In the genomic region with DNA sequence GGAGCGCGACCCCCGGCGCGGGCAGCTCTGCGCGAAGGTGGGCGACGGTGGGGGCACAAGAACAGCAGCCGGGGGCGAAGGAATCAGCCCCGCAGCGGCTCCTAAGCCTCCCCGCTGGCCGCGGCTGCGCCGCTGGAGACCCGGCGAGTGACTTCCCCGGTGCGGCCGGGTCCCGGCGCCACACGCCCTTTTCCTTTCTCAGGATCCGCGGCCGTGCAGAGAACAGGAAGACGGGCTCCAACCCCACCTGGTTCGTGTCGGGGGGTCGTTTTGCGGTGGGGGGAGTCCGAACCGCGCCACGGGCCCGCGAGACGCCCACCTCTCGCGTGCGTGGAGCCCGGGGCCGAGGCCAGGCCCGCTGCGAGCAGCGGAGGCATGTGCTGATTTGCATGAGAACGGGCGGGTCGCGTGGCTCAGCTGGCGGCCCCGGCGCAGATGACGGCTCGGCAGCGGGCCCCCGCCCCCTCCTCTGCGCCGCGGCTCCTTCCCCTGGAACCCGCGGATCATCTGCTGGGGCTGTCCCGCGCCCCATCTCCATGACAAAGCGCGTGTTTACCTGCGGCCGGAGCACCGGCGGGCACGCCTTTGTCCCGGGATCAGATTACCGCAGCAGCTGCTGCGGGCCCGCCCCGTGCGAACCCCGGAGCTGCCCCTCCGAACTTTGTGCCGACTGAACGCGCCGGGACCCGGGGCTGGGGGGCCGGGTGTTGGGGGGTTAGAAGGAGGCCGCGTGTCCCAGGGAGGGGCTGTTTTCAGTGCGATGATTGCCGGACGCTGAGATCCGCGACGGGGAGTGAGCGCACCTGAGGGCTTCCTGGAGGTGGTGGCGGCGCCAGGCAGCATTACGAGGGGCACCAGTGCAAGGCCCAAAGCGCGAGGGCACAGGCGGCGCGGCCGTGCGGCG, we compare ENCODE assay signal across 1 cellular context.
A peak's percentile ranks its signal among the peaks of the same experiment; 100 is the strongest.
TF ChIP-seq lines count a peak whose summit lies in the region.

No MANE protein-coding gene starts in this region.

TF ChIP-seq in HepG2, 621 proteins besides CTCF, POLR2A, EP300 and RAD21 (continued from another document and continues in another):
- TF ChIP-seq, protein P1, sequence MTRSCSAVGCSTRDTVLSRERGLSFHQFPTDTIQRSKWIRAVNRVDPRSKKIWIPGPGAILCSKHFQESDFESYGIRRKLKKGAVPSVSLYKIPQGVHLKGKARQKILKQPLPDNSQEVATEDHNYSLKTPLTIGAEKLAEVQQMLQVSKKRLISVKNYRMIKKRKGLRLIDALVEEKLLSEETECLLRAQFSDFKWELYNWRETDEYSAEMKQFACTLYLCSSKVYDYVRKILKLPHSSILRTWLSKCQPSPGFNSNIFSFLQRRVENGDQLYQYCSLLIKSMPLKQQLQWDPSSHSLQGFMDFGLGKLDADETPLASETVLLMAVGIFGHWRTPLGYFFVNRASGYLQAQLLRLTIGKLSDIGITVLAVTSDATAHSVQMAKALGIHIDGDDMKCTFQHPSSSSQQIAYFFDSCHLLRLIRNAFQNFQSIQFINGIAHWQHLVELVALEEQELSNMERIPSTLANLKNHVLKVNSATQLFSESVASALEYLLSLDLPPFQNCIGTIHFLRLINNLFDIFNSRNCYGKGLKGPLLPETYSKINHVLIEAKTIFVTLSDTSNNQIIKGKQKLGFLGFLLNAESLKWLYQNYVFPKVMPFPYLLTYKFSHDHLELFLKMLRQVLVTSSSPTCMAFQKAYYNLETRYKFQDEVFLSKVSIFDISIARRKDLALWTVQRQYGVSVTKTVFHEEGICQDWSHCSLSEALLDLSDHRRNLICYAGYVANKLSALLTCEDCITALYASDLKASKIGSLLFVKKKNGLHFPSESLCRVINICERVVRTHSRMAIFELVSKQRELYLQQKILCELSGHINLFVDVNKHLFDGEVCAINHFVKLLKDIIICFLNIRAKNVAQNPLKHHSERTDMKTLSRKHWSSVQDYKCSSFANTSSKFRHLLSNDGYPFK (CRISPR knock-in tag; IDR thresholded peaks at IDR 0.05; ENCODE audit: borderline replicate concordance) = no peak
- TF ChIP-seq ZEB1 (IDR thresholded peaks at IDR 0.05; ENCODE audit: insufficient replicate concordance, low read depth) (peak; percentile 65), ZFY (CRISPR knock-in tag; IDR thresholded peaks at IDR 0.05) (peak; percentile 42), ARHGAP35 (CRISPR knock-in tag; IDR thresholded peaks at IDR 0.05; ENCODE audit: borderline replicate concordance) (peak; percentile 50; the same call in 1 of the 2 replicates), ZNF136 (CRISPR knock-in tag; IDR thresholded peaks at IDR 0.05; ENCODE audit: low read depth) (no peak), ZMYM3 (CRISPR knock-in tag; IDR thresholded peaks at IDR 0.05) (peak; percentile 76), MED1 (CRISPR knock-in tag; IDR thresholded peaks at IDR 0.05) (no peak), RNF2 (conservative IDR thresholded peaks at IDR 0.05; ENCODE audit: low read depth) (peak; percentile 88; the same call in 1 of the 2 replicates), MTA1 (CRISPR knock-in tag; IDR thresholded peaks at IDR 0.05; ENCODE audit: borderline replicate concordance) (no peak; the same call in 1 of the 2 replicates), GATAD2A (CRISPR knock-in tag; IDR thresholded peaks at IDR 0.05) (0 out of 2 replicates have a peak, but pooled peaks have one; percentile 27), ZSCAN30 (CRISPR knock-in tag; IDR thresholded peaks at IDR 0.05) (no peak), SOX5 (CRISPR knock-in tag; IDR thresholded peaks at IDR 0.05; ENCODE audit: borderline replicate concordance) (peak; percentile 84; the same call in 1 of the 2 replicates), FOXA3 (CRISPR knock-in tag; IDR thresholded peaks at IDR 0.05) (peak; percentile 60), KDM2A (CRISPR knock-in tag; IDR thresholded peaks at IDR 0.05; ENCODE audit: borderline replicate concordance, low read depth) (0 out of 2 replicates have a peak, but pooled peaks have one; percentile 37), ZNF441 (CRISPR knock-in tag; IDR thresholded peaks at IDR 0.05; ENCODE audit: borderline replicate concordance) (peak; percentile 24; the same call in 1 of the 2 replicates), ZSCAN22 (CRISPR knock-in tag; IDR thresholded peaks at IDR 0.05) (no peak), ISL2 (CRISPR knock-in tag; IDR thresholded peaks at IDR 0.05) (no peak), ZNF24 (IDR thresholded peaks at IDR 0.05) (no peak), ZNF564 (CRISPR knock-in tag; IDR thresholded peaks at IDR 0.05) (peak; percentile 61; the same call in 1 of the 2 replicates), HNF4A (CRISPR knock-in tag; IDR thresholded peaks at IDR 0.05) (0 out of 2 replicates have a peak, but pooled peaks have one; percentile 42), HHEX (CRISPR knock-in tag; IDR thresholded peaks at IDR 0.05) (no peak), ZFP36 (IDR thresholded peaks at IDR 0.05; ENCODE audit: borderline replicate concordance, low read depth, low read length, partially characterized antibody) (peak; percentile 94), ZSCAN21 (CRISPR knock-in tag; IDR thresholded peaks at IDR 0.05; ENCODE audit: borderline replicate concordance) (peak; percentile 49; the same call in 1 of the 2 replicates), ZNF343 (CRISPR knock-in tag; IDR thresholded peaks at IDR 0.05) (0 out of 2 replicates have a peak, but pooled peaks have one; percentile 8), CBFB (CRISPR knock-in tag; IDR thresholded peaks at IDR 0.05) (0 out of 2 replicates have a peak, but pooled peaks have one; percentile 55), HDAC1 (CRISPR knock-in tag; IDR thresholded peaks at IDR 0.05) (no peak), ZFAT (CRISPR knock-in tag; conservative IDR thresholded peaks at IDR 0.05) (no peak), HOXA5 (CRISPR knock-in tag; IDR thresholded peaks at IDR 0.05) (peak; percentile 64; the same call in 1 of the 2 replicates), GABPB1 (CRISPR knock-in tag; IDR thresholded peaks at IDR 0.05) (peak; percentile 65), TEAD2 (CRISPR knock-in tag; IDR thresholded peaks at IDR 0.05) (no peak), ZFP41 (CRISPR knock-in tag; IDR thresholded peaks at IDR 0.05; ENCODE audit: borderline replicate concordance) (0 out of 2 replicates have a peak, but pooled peaks have one; percentile 18), TCF12 (IDR thresholded peaks at IDR 0.05) (no peak), TCF12 (CRISPR knock-in tag; IDR thresholded peaks at IDR 0.05) (0 out of 2 replicates have a peak, but pooled peaks have one; percentile 54), NFATC3 (CRISPR knock-in tag; IDR thresholded peaks at IDR 0.05) (no peak), ZNF792 (CRISPR knock-in tag; IDR thresholded peaks at IDR 0.05) (0 out of 2 replicates have a peak, but pooled peaks have one; percentile 39)
- TF ChIP-seq, protein P2, sequence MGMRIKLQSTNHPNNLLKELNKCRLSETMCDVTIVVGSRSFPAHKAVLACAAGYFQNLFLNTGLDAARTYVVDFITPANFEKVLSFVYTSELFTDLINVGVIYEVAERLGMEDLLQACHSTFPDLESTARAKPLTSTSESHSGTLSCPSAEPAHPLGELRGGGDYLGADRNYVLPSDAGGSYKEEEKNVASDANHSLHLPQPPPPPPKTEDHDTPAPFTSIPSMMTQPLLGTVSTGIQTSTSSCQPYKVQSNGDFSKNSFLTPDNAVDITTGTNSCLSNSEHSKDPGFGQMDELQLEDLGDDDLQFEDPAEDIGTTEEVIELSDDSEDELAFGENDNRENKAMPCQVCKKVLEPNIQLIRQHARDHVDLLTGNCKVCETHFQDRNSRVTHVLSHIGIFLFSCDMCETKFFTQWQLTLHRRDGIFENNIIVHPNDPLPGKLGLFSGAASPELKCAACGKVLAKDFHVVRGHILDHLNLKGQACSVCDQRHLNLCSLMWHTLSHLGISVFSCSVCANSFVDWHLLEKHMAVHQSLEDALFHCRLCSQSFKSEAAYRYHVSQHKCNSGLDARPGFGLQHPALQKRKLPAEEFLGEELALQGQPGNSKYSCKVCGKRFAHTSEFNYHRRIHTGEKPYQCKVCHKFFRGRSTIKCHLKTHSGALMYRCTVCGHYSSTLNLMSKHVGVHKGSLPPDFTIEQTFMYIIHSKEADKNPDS (CRISPR knock-in tag; IDR thresholded peaks at IDR 0.05) = 0 out of 2 replicates have a peak, but pooled peaks have one; percentile 70
- TF ChIP-seq, protein P3, sequence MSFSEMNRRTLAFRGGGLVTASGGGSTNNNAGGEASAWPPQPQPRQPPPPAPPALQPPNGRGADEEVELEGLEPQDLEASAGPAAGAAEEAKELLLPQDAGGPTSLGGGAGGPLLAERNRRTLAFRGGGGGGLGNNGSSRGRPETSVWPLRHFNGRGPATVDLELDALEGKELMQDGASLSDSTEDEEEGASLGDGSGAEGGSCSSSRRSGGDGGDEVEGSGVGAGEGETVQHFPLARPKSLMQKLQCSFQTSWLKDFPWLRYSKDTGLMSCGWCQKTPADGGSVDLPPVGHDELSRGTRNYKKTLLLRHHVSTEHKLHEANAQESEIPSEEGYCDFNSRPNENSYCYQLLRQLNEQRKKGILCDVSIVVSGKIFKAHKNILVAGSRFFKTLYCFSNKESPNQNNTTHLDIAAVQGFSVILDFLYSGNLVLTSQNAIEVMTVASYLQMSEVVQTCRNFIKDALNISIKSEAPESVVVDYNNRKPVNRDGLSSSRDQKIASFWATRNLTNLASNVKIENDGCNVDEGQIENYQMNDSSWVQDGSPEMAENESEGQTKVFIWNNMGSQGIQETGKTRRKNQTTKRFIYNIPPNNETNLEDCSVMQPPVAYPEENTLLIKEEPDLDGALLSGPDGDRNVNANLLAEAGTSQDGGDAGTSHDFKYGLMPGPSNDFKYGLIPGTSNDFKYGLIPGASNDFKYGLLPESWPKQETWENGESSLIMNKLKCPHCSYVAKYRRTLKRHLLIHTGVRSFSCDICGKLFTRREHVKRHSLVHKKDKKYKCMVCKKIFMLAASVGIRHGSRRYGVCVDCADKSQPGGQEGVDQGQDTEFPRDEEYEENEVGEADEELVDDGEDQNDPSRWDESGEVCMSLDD (CRISPR knock-in tag; IDR thresholded peaks at IDR 0.05; ENCODE audit: borderline replicate concordance) = peak; percentile 54; the same call in 1 of the 2 replicates
- TF ChIP-seq, protein P4, sequence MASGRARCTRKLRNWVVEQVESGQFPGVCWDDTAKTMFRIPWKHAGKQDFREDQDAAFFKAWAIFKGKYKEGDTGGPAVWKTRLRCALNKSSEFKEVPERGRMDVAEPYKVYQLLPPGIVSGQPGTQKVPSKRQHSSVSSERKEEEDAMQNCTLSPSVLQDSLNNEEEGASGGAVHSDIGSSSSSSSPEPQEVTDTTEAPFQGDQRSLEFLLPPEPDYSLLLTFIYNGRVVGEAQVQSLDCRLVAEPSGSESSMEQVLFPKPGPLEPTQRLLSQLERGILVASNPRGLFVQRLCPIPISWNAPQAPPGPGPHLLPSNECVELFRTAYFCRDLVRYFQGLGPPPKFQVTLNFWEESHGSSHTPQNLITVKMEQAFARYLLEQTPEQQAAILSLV (CRISPR knock-in tag; IDR thresholded peaks at IDR 0.05; ENCODE audit: borderline replicate concordance) = no peak; the same call in 1 of the 2 replicates
- TF ChIP-seq, protein P5, sequence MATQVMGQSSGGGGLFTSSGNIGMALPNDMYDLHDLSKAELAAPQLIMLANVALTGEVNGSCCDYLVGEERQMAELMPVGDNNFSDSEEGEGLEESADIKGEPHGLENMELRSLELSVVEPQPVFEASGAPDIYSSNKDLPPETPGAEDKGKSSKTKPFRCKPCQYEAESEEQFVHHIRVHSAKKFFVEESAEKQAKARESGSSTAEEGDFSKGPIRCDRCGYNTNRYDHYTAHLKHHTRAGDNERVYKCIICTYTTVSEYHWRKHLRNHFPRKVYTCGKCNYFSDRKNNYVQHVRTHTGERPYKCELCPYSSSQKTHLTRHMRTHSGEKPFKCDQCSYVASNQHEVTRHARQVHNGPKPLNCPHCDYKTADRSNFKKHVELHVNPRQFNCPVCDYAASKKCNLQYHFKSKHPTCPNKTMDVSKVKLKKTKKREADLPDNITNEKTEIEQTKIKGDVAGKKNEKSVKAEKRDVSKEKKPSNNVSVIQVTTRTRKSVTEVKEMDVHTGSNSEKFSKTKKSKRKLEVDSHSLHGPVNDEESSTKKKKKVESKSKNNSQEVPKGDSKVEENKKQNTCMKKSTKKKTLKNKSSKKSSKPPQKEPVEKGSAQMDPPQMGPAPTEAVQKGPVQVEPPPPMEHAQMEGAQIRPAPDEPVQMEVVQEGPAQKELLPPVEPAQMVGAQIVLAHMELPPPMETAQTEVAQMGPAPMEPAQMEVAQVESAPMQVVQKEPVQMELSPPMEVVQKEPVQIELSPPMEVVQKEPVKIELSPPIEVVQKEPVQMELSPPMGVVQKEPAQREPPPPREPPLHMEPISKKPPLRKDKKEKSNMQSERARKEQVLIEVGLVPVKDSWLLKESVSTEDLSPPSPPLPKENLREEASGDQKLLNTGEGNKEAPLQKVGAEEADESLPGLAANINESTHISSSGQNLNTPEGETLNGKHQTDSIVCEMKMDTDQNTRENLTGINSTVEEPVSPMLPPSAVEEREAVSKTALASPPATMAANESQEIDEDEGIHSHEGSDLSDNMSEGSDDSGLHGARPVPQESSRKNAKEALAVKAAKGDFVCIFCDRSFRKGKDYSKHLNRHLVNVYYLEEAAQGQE (IDR thresholded peaks at IDR 0.05; ENCODE audit: borderline replicate concordance in 1 of 2, low read depth in 1 of 2, low read length in 2 of 2) = no peak
- TF ChIP-seq, protein P6, sequence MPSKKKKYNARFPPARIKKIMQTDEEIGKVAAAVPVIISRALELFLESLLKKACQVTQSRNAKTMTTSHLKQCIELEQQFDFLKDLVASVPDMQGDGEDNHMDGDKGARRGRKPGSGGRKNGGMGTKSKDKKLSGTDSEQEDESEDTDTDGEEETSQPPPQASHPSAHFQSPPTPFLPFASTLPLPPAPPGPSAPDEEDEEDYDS (CRISPR knock-in tag; IDR thresholded peaks at IDR 0.05) = no peak
- TF ChIP-seq, protein P7, sequence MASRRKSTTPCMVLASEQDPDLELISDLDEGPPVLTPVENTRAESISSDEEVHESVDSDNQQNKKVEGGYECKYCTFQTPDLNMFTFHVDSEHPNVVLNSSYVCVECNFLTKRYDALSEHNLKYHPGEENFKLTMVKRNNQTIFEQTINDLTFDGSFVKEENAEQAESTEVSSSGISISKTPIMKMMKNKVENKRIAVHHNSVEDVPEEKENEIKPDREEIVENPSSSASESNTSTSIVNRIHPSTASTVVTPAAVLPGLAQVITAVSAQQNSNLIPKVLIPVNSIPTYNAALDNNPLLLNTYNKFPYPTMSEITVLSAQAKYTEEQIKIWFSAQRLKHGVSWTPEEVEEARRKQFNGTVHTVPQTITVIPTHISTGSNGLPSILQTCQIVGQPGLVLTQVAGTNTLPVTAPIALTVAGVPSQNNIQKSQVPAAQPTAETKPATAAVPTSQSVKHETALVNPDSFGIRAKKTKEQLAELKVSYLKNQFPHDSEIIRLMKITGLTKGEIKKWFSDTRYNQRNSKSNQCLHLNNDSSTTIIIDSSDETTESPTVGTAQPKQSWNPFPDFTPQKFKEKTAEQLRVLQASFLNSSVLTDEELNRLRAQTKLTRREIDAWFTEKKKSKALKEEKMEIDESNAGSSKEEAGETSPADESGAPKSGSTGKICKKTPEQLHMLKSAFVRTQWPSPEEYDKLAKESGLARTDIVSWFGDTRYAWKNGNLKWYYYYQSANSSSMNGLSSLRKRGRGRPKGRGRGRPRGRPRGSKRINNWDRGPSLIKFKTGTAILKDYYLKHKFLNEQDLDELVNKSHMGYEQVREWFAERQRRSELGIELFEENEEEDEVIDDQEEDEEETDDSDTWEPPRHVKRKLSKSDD (CRISPR knock-in tag; IDR thresholded peaks at IDR 0.05; ENCODE audit: low read depth) = 0 out of 2 replicates have a peak, but pooled peaks have one; percentile 28
- TF ChIP-seq, protein P8, sequence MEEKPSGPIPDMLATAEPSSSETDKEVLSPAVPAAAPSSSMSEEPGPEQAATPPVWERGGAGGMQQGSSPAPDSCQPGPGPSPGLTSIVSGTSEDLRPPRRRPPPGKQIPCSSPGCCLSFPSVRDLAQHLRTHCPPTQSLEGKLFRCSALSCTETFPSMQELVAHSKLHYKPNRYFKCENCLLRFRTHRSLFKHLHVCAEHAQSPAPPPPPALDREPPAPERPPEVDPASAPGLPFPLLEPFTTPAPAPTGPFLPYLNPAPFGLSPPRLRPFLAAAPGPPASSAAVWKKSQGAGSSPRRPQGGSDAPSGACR (CRISPR knock-in tag; IDR thresholded peaks at IDR 0.05) = peak; percentile 84; the same call in 1 of the 2 replicates
